In the genomic region with DNA sequence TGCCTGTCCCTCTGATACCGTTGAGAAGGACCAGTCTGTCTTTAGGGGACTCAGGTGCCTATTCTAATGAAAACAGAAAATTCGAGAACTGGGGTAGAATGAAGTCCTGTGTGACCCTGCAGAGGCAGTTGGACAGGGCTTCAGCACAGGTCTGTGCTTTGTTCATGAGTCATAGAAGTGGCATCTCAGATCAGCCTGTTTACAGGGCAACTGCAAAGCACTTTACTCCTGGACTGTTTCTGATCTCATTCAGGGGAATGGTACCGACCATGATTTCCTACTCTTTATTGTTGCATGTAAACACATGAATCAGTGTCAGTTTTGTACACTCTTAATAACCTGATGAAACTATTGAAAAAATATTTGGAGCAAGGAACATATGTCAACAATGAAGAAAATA, we compare ENCODE assay signal across 3 cellular contexts.
A peak's percentile ranks its signal among the peaks of the same experiment; 100 is the strongest.
TF ChIP-seq lines count a peak whose summit lies in the region.

No MANE protein-coding gene starts in this region.

TF ChIP-seq in liver, 16 proteins besides CTCF, POLR2A, EP300 and RAD21 (continued from another document):
- TF ChIP-seq FOXA1 (IDR thresholded peaks at IDR 0.05) (no peak), HNF4G (IDR thresholded peaks at IDR 0.05) (no peak), RXRA (IDR thresholded peaks at IDR 0.05) (no peak), NR2F2 (IDR thresholded peaks at IDR 0.05) (no peak), HNF4A (conservative IDR thresholded peaks at IDR 0.05) (peak in 1 of 2 donors; percentile 31), JUND (IDR thresholded peaks at IDR 0.05) (peak in 1 of 2 donors; percentile 62), SP1 (IDR thresholded peaks at IDR 0.05) (no peak), EGR1 (IDR thresholded peaks at IDR 0.05; ENCODE audit: low read depth in 2 of 2) (no peak), GABPA (IDR thresholded peaks at IDR 0.05 in 1 of 2, conservative IDR thresholded peaks at IDR 0.05 in 1 of 2) (no peak), TAF1 (conservative IDR thresholded peaks at IDR 0.05) (no peak)
- TF ChIP-seq, protein P1, sequence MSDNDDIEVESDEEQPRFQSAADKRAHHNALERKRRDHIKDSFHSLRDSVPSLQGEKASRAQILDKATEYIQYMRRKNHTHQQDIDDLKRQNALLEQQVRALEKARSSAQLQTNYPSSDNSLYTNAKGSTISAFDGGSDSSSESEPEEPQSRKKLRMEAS (IDR thresholded peaks at IDR 0.05), result no peak
- TF ChIP-seq, protein P2, sequence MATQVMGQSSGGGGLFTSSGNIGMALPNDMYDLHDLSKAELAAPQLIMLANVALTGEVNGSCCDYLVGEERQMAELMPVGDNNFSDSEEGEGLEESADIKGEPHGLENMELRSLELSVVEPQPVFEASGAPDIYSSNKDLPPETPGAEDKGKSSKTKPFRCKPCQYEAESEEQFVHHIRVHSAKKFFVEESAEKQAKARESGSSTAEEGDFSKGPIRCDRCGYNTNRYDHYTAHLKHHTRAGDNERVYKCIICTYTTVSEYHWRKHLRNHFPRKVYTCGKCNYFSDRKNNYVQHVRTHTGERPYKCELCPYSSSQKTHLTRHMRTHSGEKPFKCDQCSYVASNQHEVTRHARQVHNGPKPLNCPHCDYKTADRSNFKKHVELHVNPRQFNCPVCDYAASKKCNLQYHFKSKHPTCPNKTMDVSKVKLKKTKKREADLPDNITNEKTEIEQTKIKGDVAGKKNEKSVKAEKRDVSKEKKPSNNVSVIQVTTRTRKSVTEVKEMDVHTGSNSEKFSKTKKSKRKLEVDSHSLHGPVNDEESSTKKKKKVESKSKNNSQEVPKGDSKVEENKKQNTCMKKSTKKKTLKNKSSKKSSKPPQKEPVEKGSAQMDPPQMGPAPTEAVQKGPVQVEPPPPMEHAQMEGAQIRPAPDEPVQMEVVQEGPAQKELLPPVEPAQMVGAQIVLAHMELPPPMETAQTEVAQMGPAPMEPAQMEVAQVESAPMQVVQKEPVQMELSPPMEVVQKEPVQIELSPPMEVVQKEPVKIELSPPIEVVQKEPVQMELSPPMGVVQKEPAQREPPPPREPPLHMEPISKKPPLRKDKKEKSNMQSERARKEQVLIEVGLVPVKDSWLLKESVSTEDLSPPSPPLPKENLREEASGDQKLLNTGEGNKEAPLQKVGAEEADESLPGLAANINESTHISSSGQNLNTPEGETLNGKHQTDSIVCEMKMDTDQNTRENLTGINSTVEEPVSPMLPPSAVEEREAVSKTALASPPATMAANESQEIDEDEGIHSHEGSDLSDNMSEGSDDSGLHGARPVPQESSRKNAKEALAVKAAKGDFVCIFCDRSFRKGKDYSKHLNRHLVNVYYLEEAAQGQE (IDR thresholded peaks at IDR 0.05), result no peak
- TF ChIP-seq, protein P3, sequence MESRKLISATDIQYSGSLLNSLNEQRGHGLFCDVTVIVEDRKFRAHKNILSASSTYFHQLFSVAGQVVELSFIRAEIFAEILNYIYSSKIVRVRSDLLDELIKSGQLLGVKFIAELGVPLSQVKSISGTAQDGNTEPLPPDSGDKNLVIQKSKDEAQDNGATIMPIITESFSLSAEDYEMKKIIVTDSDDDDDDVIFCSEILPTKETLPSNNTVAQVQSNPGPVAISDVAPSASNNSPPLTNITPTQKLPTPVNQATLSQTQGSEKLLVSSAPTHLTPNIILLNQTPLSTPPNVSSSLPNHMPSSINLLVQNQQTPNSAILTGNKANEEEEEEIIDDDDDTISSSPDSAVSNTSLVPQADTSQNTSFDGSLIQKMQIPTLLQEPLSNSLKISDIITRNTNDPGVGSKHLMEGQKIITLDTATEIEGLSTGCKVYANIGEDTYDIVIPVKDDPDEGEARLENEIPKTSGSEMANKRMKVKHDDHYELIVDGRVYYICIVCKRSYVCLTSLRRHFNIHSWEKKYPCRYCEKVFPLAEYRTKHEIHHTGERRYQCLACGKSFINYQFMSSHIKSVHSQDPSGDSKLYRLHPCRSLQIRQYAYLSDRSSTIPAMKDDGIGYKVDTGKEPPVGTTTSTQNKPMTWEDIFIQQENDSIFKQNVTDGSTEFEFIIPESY (IDR thresholded peaks at IDR 0.05), result no peak

TF ChIP-seq in HepG2, 621 proteins besides CTCF, POLR2A, EP300 and RAD21 (continued from another document):
- TF ChIP-seq, protein P4, sequence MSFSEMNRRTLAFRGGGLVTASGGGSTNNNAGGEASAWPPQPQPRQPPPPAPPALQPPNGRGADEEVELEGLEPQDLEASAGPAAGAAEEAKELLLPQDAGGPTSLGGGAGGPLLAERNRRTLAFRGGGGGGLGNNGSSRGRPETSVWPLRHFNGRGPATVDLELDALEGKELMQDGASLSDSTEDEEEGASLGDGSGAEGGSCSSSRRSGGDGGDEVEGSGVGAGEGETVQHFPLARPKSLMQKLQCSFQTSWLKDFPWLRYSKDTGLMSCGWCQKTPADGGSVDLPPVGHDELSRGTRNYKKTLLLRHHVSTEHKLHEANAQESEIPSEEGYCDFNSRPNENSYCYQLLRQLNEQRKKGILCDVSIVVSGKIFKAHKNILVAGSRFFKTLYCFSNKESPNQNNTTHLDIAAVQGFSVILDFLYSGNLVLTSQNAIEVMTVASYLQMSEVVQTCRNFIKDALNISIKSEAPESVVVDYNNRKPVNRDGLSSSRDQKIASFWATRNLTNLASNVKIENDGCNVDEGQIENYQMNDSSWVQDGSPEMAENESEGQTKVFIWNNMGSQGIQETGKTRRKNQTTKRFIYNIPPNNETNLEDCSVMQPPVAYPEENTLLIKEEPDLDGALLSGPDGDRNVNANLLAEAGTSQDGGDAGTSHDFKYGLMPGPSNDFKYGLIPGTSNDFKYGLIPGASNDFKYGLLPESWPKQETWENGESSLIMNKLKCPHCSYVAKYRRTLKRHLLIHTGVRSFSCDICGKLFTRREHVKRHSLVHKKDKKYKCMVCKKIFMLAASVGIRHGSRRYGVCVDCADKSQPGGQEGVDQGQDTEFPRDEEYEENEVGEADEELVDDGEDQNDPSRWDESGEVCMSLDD (CRISPR knock-in tag; IDR thresholded peaks at IDR 0.05; ENCODE audit: borderline replicate concordance), result no peak
- no peak for TF ChIP-seq ZNF136 (CRISPR knock-in tag; IDR thresholded peaks at IDR 0.05; ENCODE audit: low read depth)
- TF ChIP-seq ZNF296 (CRISPR knock-in tag; conservative IDR thresholded peaks at IDR 0.05), result no peak

TF ChIP-seq in SK-N-SH, 30 proteins besides CTCF, POLR2A, EP300 and RAD21 (continued from another document):
- TF ChIP-seq, protein P2 (IDR thresholded peaks at IDR 0.05; ENCODE audit: low read depth, low read length), result peak; percentile 75; the same call in 1 of the 2 replicates
- TF ChIP-seq MXI1 (IDR thresholded peaks at IDR 0.05; ENCODE audit: low read depth, low read length), result no peak
TF ChIP-seq in SK-N-SH: peak in this region for 2.
